In the genomic region with DNA sequence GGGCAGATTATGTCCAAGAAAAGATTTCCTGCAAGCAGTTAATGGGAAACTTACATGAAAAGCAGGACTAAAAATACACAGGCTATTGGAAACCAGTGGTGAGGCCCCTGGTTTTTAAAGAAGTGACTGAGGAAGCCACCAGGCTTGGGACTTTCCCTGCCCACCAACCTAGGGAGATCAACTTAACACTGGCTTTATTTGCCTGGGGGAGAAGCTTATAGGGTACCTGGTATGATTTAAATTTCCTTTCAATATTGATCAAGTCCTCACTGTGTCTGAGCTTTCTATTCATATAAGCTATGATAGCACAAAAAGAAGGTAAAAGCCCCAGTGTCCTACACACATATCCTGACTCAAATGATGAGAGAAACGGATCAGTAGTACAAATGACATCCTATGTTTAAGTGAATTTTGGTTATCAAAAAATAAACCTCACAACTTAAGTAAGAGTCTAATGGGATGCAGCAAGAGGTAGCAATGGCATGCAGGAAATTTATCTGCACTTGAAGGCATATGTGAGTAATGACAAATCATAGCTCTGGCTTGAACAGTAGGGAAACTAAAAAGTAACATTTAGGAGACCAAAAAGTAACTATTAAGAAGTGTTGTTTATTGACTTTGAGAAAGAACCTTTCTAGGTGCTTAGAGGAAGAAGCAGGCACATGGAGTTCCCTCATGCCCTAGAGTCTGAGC, we compare ENCODE assay signal across 13 cellular contexts.
A peak's percentile ranks its signal among the peaks of the same experiment; 100 is the strongest.
DNase-seq lines count a peak whose midpoint lies in the region; ATAC-seq and TF ChIP-seq lines count a peak whose summit lies in the region.
"Had no signal": no experiment of that assay in that cellular context is flagged by ENCODE, and none has a peak within 500 bp of the region (broad histone marks: within the 10 kb centered on the region; RNA-seq: fewer than 3 reads in every experiment).

No MANE protein-coding gene starts in this region.

- no peak overlapping the region for H3K27ac ChIP-seq in SJCRH30
- H3K27ac ChIP-seq: RWPE1 had no signal

- TF ChIP-seq CTCF in fibroblast of the aortic adventitia (IDR thresholded peaks at IDR 0.05; ENCODE audit: insufficient read depth, low read length) = no peak

- no peaks in the 10 kb centered on the region for H3K9me3 ChIP-seq in T-helper 17 cell (ENCODE audit: control insufficient read depth, low read length, poor library complexity, severe bottlenecking)
- H3K9me3 ChIP-seq in SJCRH30 (replicated peaks) = peaks cover 3% of the 10 kb centered on the region; the same call in 1 of the 2 replicates

- no peaks in the 10 kb centered on the region for H3K27me3 ChIP-seq in SJCRH30

- no peaks in the 10 kb centered on the region for H3K27me3 Mint-ChIP-seq in T-helper 17 cell

- no peak overlapping the region for H3K27ac Mint-ChIP-seq in T-helper 17 cell

- ATAC-seq in T-helper 17 cell = peak; percentile 36

- peaks cover 2% of the 10 kb centered on the region for H3K36me3 Mint-ChIP-seq in T-helper 17 cell (ENCODE audit: low read depth)

- H3K4me1 ChIP-seq in SJCRH30 = no peaks in the 10 kb centered on the region

- H3K4me3 ChIP-seq in fibroblast of the aortic adventitia (ENCODE audit: low read depth, low read length) (no peak overlapping the region), SJCRH30 (no peak overlapping the region)

- peaks cover 12% of the 10 kb centered on the region for H3K4me1 Mint-ChIP-seq in T-helper 17 cell

- peak; percentile 11 for DNase-seq in stimulated activated CD4-positive, alpha-beta T cell treated with anti-CD3 and anti-CD28 coated beads, Interleukin-15, amount 100 ng/mL, for 24 hours
- DNase-seq in stimulated activated CD4-positive, alpha-beta T cell treated with anti-CD3 and anti-CD28 coated beads, Interleukin-4, amount 100 ng/mL, for 24 hours = no peak
- no peak for DNase-seq in T-helper 17 cell
- peak; percentile 56 for DNase-seq in fibroblast of the aortic adventitia (ENCODE audit: low read depth)
- no peak for DNase-seq in NCI-H446 (lab: John Stamatoyannopoulos, UW)
- DNase-seq in NOMO-1 treated with DMSO at 0.1 percent for 48 hours (lab: John Stamatoyannopoulos, UW; ENCODE audit: unreplicated experiment) = no peak
- no peak for DNase-seq in D341Med (ENCODE audit: low spot score)
- DNase-seq in SJCRH30 = no peak
- DNase-seq: NCI-H1436 treated with DMSO at 0.1 percent for 48 hours; NCI-H510A treated with DMSO at 0.1 percent for 48 hours; retina; stimulated activated CD4-positive, alpha-beta T cell treated with anti-CD3 and anti-CD28 coated beads, Interleukin-2, amount 100 ng/mL, for 24 hours had no signal

- no peaks in the 10 kb centered on the region for H3K36me3 ChIP-seq in SJCRH30

- no peak overlapping the region for H3K4me3 Mint-ChIP-seq in T-helper 17 cell

Comparison
In these comparisons a context has a peak if more than half of its experiments do, and no peak if none do; other contexts are left out.
1. DNase-seq: peak in stimulated activated CD4-positive, alpha-beta T cell treated with anti-CD3 and anti-CD28 coated beads, Interleukin-15, amount 100 ng/mL, for 24 hours (single experiment) and fibroblast of the aortic adventitia (single experiment); none in stimulated activated CD4-positive, alpha-beta T cell treated with anti-CD3 and anti-CD28 coated beads, Interleukin-4, amount 100 ng/mL, for 24 hours (single experiment), T-helper 17 cell (0 of 3), NCI-H446 (0 of 2), NOMO-1 treated with DMSO at 0.1 percent for 48 hours (single experiment), D341Med (single experiment) and SJCRH30 (0 of 2).